ENCODE assay signal across 11 cellular contexts in the genomic region with DNA sequence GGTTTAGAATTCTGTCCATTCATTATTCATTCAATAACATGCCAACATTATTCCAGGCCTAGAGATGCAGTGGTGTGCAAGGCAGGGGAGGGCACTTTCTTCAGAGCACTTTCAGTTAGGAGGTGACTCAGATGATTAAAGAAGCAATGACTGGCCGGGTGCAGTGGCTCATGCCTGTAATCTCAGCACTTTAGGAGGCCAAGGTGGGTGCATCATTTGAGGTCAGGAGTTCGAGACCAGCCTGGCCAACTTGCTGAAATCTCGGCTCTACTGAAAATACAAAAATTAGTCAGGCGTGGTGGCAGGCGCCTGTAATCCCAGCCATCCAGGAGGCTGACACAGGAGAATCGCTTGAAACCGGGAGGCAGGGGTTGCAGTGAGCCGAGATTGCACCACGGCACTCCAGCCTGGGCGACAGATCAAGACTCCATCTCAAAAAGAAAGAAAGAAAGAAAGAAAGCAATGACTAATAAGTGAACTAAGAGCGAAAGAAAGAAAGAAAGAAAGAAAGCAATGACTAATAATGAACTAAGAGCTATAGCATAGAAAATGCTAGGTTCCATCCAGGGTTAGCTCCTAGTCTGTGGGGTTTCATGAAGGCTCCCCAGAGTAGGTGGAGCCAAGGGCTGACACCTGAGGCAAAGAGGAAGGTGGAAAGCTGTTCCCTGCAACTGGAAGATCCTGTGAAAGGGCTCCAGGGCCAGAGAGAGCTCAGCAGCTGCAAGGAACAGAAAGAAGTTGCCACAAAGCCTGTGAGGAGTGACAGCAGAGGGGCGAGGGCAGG.
DNase-seq lines count a peak whose midpoint lies in the region; ATAC-seq, FAIRE-seq and TF ChIP-seq lines count a peak whose summit lies in the region.
"Had no signal": no experiment of that assay in that cellular context is flagged by ENCODE, and none has a peak within 500 bp of the region (broad histone marks: within the 10 kb centered on the region; RNA-seq: fewer than 3 reads in every experiment).

No MANE protein-coding gene starts in this region.

- intact Hi-C loops in kidney (cut with DNase I), result no loop called here
- intact Hi-C loops in gastrocnemius medialis (cut with DNase I; ENCODE audit: low total_unique reads), result no loop called here

- H3K36me3 ChIP-seq in kidney (ENCODE audit: control insufficient read depth in 1 of 2, insufficient read depth in 2 of 2, low read length in 2 of 2) (no peaks in the 10 kb centered on the region), gastrocnemius medialis (no peaks in the 10 kb centered on the region)
- H3K36me3 ChIP-seq: HAP-1 had no signal

- in situ Hi-C loops in gastrocnemius medialis (cut with MboI; ENCODE audit: low sequenced_read_pairs in 4 of 4), result no loop called here

- TF ChIP-seq CTCF in fibroblast of the aortic adventitia (IDR thresholded peaks at IDR 0.05; ENCODE audit: insufficient read depth, low read length) (no peak), kidney (IDR thresholded peaks at IDR 0.05; ENCODE audit: borderline replicate concordance, extremely low read depth, insufficient read depth) (no peak), gastrocnemius medialis (IDR thresholded peaks at IDR 0.05 in 4 of 5, conservative IDR thresholded peaks at IDR 0.05 in 1 of 5) (no peak)

- H3K4me3 ChIP-seq in fibroblast of the aortic adventitia (ENCODE audit: low read depth, low read length), result no peak overlapping the region
- no peak overlapping the region for H3K4me3 ChIP-seq in kidney (ENCODE audit: low read length in 2 of 2)
- no peak overlapping the region for H3K4me3 ChIP-seq in gastrocnemius medialis
- H3K4me3 ChIP-seq: HAP-1 had no signal

- H3K4me1 ChIP-seq in kidney (ENCODE audit: control insufficient read depth in 1 of 2, insufficient read depth in 1 of 2, low read depth in 1 of 2, low read length in 2 of 2) (peaks cover 19 to 24% of the 10 kb centered on the region in 2 donors), gastrocnemius medialis (no peaks in the 10 kb centered on the region)
- H3K4me1 ChIP-seq: HAP-1 had no signal

- ATAC-seq in GM19351 (IDR thresholded peaks at IDR 0.05; ENCODE audit: unreplicated experiment) (peak; percentile 78), HG03175 (IDR thresholded peaks at IDR 0.05; ENCODE audit: unreplicated experiment) (peak; percentile 76), gastrocnemius medialis (no peak)

- no peaks in the 10 kb centered on the region for H3K9me3 ChIP-seq in kidney (ENCODE audit: control insufficient read depth in 1 of 2, low read length in 2 of 2)
- no peaks in the 10 kb centered on the region for H3K9me3 ChIP-seq in gastrocnemius medialis
- H3K9me3 ChIP-seq: HAP-1 had no signal

- DNase-seq in GM12892 (ENCODE audit: insufficient read length) (peak; percentile 37), fibroblast of the aortic adventitia (ENCODE audit: low read depth) (peak; percentile 60), kidney (no peak), HTR-8/SVneo (ENCODE audit: insufficient read length, low spot score) (no peak), SIG-M5 (lab: John Stamatoyannopoulos, UW) (no peak), gastrocnemius medialis (no peak)
- DNase-seq: cortex of kidney, DMS153 had no signal

- FAIRE-seq in GM12892 (lab: Jason Lieb, UNC) (no peak), kidney (lab: Jason Lieb, UNC) (no peak), HTR-8/SVneo (lab: Jason Lieb, UNC) (no peak)

- H3K27ac ChIP-seq in kidney (ENCODE audit: low read depth in 2 of 2, low read length in 2 of 2), result no peak overlapping the region
- H3K27ac ChIP-seq in gastrocnemius medialis, result no peak overlapping the region

- no peaks in the 10 kb centered on the region for H3K27me3 ChIP-seq in gastrocnemius medialis

- TF ChIP-seq POLR2A in GM12892 (IDR thresholded peaks at IDR 0.05; ENCODE audit: low read depth, low read length), result no peak
- TF ChIP-seq POLR2A in gastrocnemius medialis (IDR thresholded peaks at IDR 0.05), result no peak

- no peak overlapping the region for H3K9ac ChIP-seq in kidney (ENCODE audit: low read length in 2 of 2)

Comparison
In these comparisons a context has a peak if more than half of its experiments do, and no peak if none do; other contexts are left out.
1. DNase-seq: peak in GM12892 (single experiment) and fibroblast of the aortic adventitia (single experiment); none in kidney (single experiment), HTR-8/SVneo (single experiment), SIG-M5 (single experiment) and gastrocnemius medialis (0 of 2).
2. ATAC-seq: peak in GM19351 (single experiment) and HG03175 (single experiment); none in gastrocnemius medialis (0 of 2).